ENCODE assay signal across 8 cellular contexts in genomic region chr17:64281962-64282752, GRCh38. TPM values are rescaled to one million over a fixed set of nuclear protein-coding genes. Genes with fewer than 3 reads are reported as not detected.
A peak's percentile ranks its signal among the peaks of the same experiment; 100 is the strongest.
DNase-seq lines count a peak whose midpoint lies in the region; ATAC-seq, FAIRE-seq and TF ChIP-seq lines count a peak whose summit lies in the region.

No MANE protein-coding gene starts in this region.

- intact Hi-C loops in left colon (cut with DNase I, micrococcal nuclease): loop anchor here in 1 of 2 donors (10.0 kb wide), 1 partner anchor 247 kb away; no protein-coding TSS in a partner anchor

- FAIRE-seq in TTC549 (lab: Jason Lieb, UNC): peak; percentile 7

- TF ChIP-seq CTCF in chondrocyte (IDR thresholded peaks at IDR 0.05): peak; percentile 92

- H3K36me3 Mint-ChIP-seq in chondrocyte (ENCODE audit: low read depth): no peaks in the 10 kb centered on the region

- H3K9me3 Mint-ChIP-seq in chondrocyte (ENCODE audit: low read depth): no peaks in the 10 kb centered on the region

- peaks cover 21% of the 10 kb centered on the region for H3K4me1 Mint-ChIP-seq in chondrocyte (ENCODE audit: low read depth)

- no peaks in the 10 kb centered on the region for H3K27me3 Mint-ChIP-seq in chondrocyte (ENCODE audit: low read depth)

- DNase-seq in activated gamma-delta T cell treated with Interleukin-2 at 50 U/mL for 16 hours (peak; percentile 14), activated gamma-delta T cell (lab: John Stamatoyannopoulos, UW) (no peak), NCI-H2196 (lab: John Stamatoyannopoulos, UW; ENCODE audit: unreplicated experiment) (peak; percentile 70), chondrocyte (ENCODE audit: low spot score) (no peak), left colon (peak in 1 of 2 donors; percentile 66)
- peak; percentile 28 to 33 for DNase-seq in stimulated activated CD4-positive, alpha-beta T cell treated with anti-CD3 and anti-CD28 coated beads, Interleukin-4, amount 100 ng/mL, for 4 hours

- ATAC-seq in left colon (peak; percentile 53), HG03354 (IDR thresholded peaks at IDR 0.05; ENCODE audit: poor library complexity, severe bottlenecking, unreplicated experiment) (no peak)

- no peak overlapping the region for H3K27ac Mint-ChIP-seq in chondrocyte (ENCODE audit: unreplicated experiment)

- H3K4me3 Mint-ChIP-seq in chondrocyte (ENCODE audit: unreplicated experiment): no peak overlapping the region

RNA-seq across cellular contexts. Expression of gene TEX2, which starts 19.1 kb away (rescaled TPM):
- total RNA-seq in chondrocyte (45.3 to 119 TPM (median 47.3 TPM) in 3 replicates), left colon (10 to 100 TPM; 32.9 to 36.4 TPM)

Comparison
In these comparisons a context has a peak if more than half of its experiments do, and no peak if none do; other contexts are left out.
1. DNase-seq: peak in activated gamma-delta T cell treated with Interleukin-2 at 50 U/mL for 16 hours (single experiment), NCI-H2196 (single experiment) and stimulated activated CD4-positive, alpha-beta T cell treated with anti-CD3 and anti-CD28 coated beads, Interleukin-4, amount 100 ng/mL, for 4 hours (2 of 2); none in activated gamma-delta T cell (single experiment) and chondrocyte (single experiment).